20 cellular contexts compared by ENCODE assay signal in the genomic region with DNA sequence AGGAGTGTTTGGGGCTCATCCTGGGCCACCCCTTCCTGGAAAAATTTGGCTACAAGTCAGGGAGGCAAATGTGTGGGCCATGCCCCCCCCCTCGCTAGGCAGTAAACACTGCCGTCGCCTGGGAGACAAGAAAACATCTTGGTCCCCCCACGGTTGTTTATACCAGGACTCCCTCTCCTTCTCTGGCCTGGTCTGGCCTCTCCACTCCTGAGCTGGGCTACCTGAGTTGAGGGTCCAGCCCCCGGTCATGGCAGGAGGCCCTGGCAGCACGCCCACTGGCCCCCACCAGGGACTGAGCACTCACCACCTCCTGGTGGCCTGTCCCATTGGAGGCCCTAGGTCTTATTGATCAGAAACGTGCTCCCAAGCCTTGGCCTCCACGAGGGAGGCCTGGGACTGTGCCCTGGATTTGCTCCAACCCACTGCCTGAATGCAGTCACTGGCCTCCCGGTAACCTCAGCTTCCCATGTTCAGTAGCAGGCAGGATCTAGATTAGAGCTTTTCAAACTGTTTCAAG. TPM values are rescaled to one million over a fixed set of nuclear protein-coding genes. Genes with fewer than 3 reads are reported as not detected.
A peak's percentile ranks its signal among the peaks of the same experiment; 100 is the strongest.
DNase-seq lines count a peak whose midpoint lies in the region; ATAC-seq and TF ChIP-seq lines count a peak whose summit lies in the region.
"Had no signal": no experiment of that assay in that cellular context is flagged by ENCODE, and none has a peak within 500 bp of the region (broad histone marks: within the 10 kb centered on the region; RNA-seq: fewer than 3 reads in every experiment).

No MANE protein-coding gene starts in this region.

- no peaks in the 10 kb centered on the region for H3K9me3 Mint-ChIP-seq in activated CD4-positive, alpha-beta T cell treated with anti-CD3 and anti-CD28 coated beads, Interleukin-2, amount 10 ng/mL, durations not matched to agents 7 days and 5 days
- H3K9me3 Mint-ChIP-seq: activated naive CD8-positive, alpha-beta T cell treated with anti-CD3 and anti-CD28 coated beads for 36 hours; CD4-positive, CD25-positive, alpha-beta regulatory T cell; stimulated activated effector memory CD8-positive, alpha-beta T cell treated with anti-CD3 and anti-CD28 coated beads, Interleukin-12 subunit alpha, Interleukin-12 subunit beta, amount 100 ng/mL, for 72 hours had no signal

- no peaks in the 10 kb centered on the region for H3K79me2 ChIP-seq in fibroblast of lung (ENCODE audit: control insufficient read depth, insufficient read depth, low read length)

- peaks cover 44% of the 10 kb centered on the region for H3K4me1 Mint-ChIP-seq in activated CD4-positive, alpha-beta T cell treated with anti-CD3 and anti-CD28 coated beads, Interleukin-2, amount 10 ng/mL, durations not matched to agents 7 days and 5 days

- TF ChIP-seq POLR2A in spleen (IDR thresholded peaks at IDR 0.05): no peak

- H3K4me3 Mint-ChIP-seq in activated CD4-positive, alpha-beta T cell treated with anti-CD3 and anti-CD28 coated beads, Interleukin-2, amount 10 ng/mL, durations not matched to agents 7 days and 5 days: no peak overlapping the region
- H3K4me3 Mint-ChIP-seq: activated naive CD8-positive, alpha-beta T cell treated with anti-CD3 and anti-CD28 coated beads for 36 hours; stimulated activated effector memory CD8-positive, alpha-beta T cell treated with anti-CD3 and anti-CD28 coated beads, Interleukin-12 subunit alpha, Interleukin-12 subunit beta, amount 100 ng/mL, for 72 hours had no signal

- no peaks in the 10 kb centered on the region for H4K20me1 ChIP-seq in fibroblast of lung (ENCODE audit: control insufficient read depth, extremely low read depth, insufficient read depth, low read length)

- DNase-seq in activated CD4-positive, alpha-beta T cell treated with anti-CD3 and anti-CD28 coated beads, Interleukin-2, amount 10 ng/mL, durations not matched to agents 7 days and 5 days: no peak
- DNase-seq in activated CD4-positive, alpha-beta T cell treated with anti-CD3 and anti-CD28 coated beads, Interleukin-2, amount 50 U/mL, for 48 hours: no peak
- DNase-seq in fibroblast of lung (ENCODE audit: low read depth in 2 of 2) (peak; percentile 46 to 48), myocyte (ENCODE audit: low read depth) (peak; percentile 76), tibial artery (peak in 1 of 2 donors; percentile 77), UCSD-AML1 (lab: John Stamatoyannopoulos, UW; ENCODE audit: unreplicated experiment) (no peak), spleen (no peak)
- DNase-seq: 8988T; activated naive CD8-positive, alpha-beta T cell treated with anti-CD3 and anti-CD28 coated beads for 36 hours; CD4-positive, CD25-positive, alpha-beta regulatory T cell; EL; NCI-H1436; NCI-H446 treated with DMSO at 0.1 percent for 48 hours; SK-N-SH; stimulated activated CD4-positive, alpha-beta T cell treated with anti-CD3 and anti-CD28 coated beads, Interleukin-4, amount 100 ng/mL, for 4 hours had no signal

- no peaks in the 10 kb centered on the region for H3K36me3 ChIP-seq in fibroblast of lung (ENCODE audit: control insufficient read depth, insufficient read depth, low read length)
- no peaks in the 10 kb centered on the region for H3K36me3 ChIP-seq in tibial artery
- no peaks in the 10 kb centered on the region for H3K36me3 ChIP-seq in spleen

- no peak overlapping the region for H3K9ac ChIP-seq in fibroblast of lung (ENCODE audit: insufficient read depth, low read length)
- H3K9ac ChIP-seq: SK-N-SH had no signal

- no peaks in the 10 kb centered on the region for H3K36me3 Mint-ChIP-seq in activated CD4-positive, alpha-beta T cell treated with anti-CD3 and anti-CD28 coated beads, Interleukin-2, amount 10 ng/mL, durations not matched to agents 7 days and 5 days (ENCODE audit: low read depth)
- H3K36me3 Mint-ChIP-seq: activated naive CD8-positive, alpha-beta T cell treated with anti-CD3 and anti-CD28 coated beads for 36 hours; CD4-positive, CD25-positive, alpha-beta regulatory T cell; stimulated activated effector memory CD8-positive, alpha-beta T cell treated with anti-CD3 and anti-CD28 coated beads, Interleukin-12 subunit alpha, Interleukin-12 subunit beta, amount 100 ng/mL, for 72 hours had no signal

- no peak for ATAC-seq in esophagus mucosa
- ATAC-seq: activated CD4-positive, CD25-positive, alpha-beta regulatory T cell treated with anti-CD3 and anti-CD28 coated beads, Interleukin-2, amount 50 U/mL, for 24 hours; stimulated activated effector memory CD8-positive, alpha-beta T cell treated with anti-CD3 and anti-CD28 coated beads, Interleukin-12 subunit alpha, Interleukin-12 subunit beta, amount 100 ng/mL, for 72 hours had no signal

- H3K27ac ChIP-seq in fibroblast of lung (ENCODE audit: insufficient read depth, low read length) (no peak overlapping the region), tibial artery (peak overlapping the region; percentile 65 to 67), spleen (no peak overlapping the region)

- intact Hi-C loops in tibial artery (cut with DNase I; ENCODE audit: low total_unique reads): loop anchor here (10.0 kb wide), 1 partner anchor 865 kb away; no protein-coding TSS in a partner anchor
- intact Hi-C loops in spleen (cut with DNase I; ENCODE audit: low total_unique reads): no loop called here

- H3K27ac Mint-ChIP-seq in activated CD4-positive, alpha-beta T cell treated with anti-CD3 and anti-CD28 coated beads, Interleukin-2, amount 10 ng/mL, durations not matched to agents 7 days and 5 days: peak overlapping the region; percentile 64
- H3K27ac Mint-ChIP-seq: activated naive CD8-positive, alpha-beta T cell treated with anti-CD3 and anti-CD28 coated beads for 36 hours; stimulated activated effector memory CD8-positive, alpha-beta T cell treated with anti-CD3 and anti-CD28 coated beads, Interleukin-12 subunit alpha, Interleukin-12 subunit beta, amount 100 ng/mL, for 72 hours had no signal

- H3K27me3 Mint-ChIP-seq in activated CD4-positive, alpha-beta T cell treated with anti-CD3 and anti-CD28 coated beads, Interleukin-2, amount 10 ng/mL, durations not matched to agents 7 days and 5 days: no peaks in the 10 kb centered on the region
- H3K27me3 Mint-ChIP-seq: activated naive CD8-positive, alpha-beta T cell treated with anti-CD3 and anti-CD28 coated beads for 36 hours; CD4-positive, CD25-positive, alpha-beta regulatory T cell had no signal

- H3K4me2 ChIP-seq in fibroblast of lung (ENCODE audit: extremely low read depth, insufficient read depth, low read length): no peak overlapping the region
- H3K4me2 ChIP-seq: SK-N-SH had no signal

- POLR2A ChIA-PET in activated CD4-positive, alpha-beta T cell treated with anti-CD3 and anti-CD28 coated beads, Interleukin-2, amount 10 ng/mL, durations not matched to agents 7 days and 5 days (lab: Charles Lee): no interaction called here

- H3K4me3 ChIP-seq in fibroblast of lung (replicated peaks in 1 of 4; ENCODE audit: control extremely low read depth in 1 of 4, insufficient read depth in 1 of 4, low read depth in 3 of 4, low read length in 4 of 4): no peak overlapping the region
- H3K4me3 ChIP-seq in tibial artery: no peak overlapping the region
- H3K4me3 ChIP-seq in spleen: no peak overlapping the region

- H3K9me3 ChIP-seq in fibroblast of lung (ENCODE audit: control insufficient read depth, insufficient read depth, low read depth, low read length) (no peaks in the 10 kb centered on the region), tibial artery (no peaks in the 10 kb centered on the region), spleen (no peaks in the 10 kb centered on the region)
- H3K9me3 ChIP-seq: SK-N-SH had no signal

- CTCF ChIA-PET in activated CD4-positive, alpha-beta T cell treated with anti-CD3 and anti-CD28 coated beads, Interleukin-2, amount 10 ng/mL, durations not matched to agents 7 days and 5 days (lab: Charles Lee): no interaction called here

- 64 to 69% (median 67%) methylated on average over 8 to 9 of the region's 9 CpGs for WGBS in spleen, 5 donors

- peaks cover 4% of the 10 kb centered on the region for H3K4me1 ChIP-seq in fibroblast of lung (ENCODE audit: control insufficient read depth, extremely low read depth, insufficient read depth, low read length)
- peaks cover 9 to 90% (median 73%) of the 10 kb centered on the region in 4 donors for H3K4me1 ChIP-seq in tibial artery
- peaks cover 8 to 65% (median 24%) of the 10 kb centered on the region in 6 donors for H3K4me1 ChIP-seq in spleen

- TF ChIP-seq CTCF in fibroblast of lung (conservative IDR thresholded peaks at IDR 0.05 in 1 of 2, IDR thresholded peaks at IDR 0.05 in 1 of 2; ENCODE audit: low read depth in 1 of 2, low read length in 2 of 2): no peak
- TF ChIP-seq CTCF in tibial artery (IDR thresholded peaks at IDR 0.05): no peak
- TF ChIP-seq CTCF in spleen (IDR thresholded peaks at IDR 0.05 in 8 of 11, conservative IDR thresholded peaks at IDR 0.05 in 3 of 11): no peak

- H2AFZ ChIP-seq in fibroblast of lung (ENCODE audit: low read length): no peak overlapping the region

- H3K27me3 ChIP-seq in fibroblast of lung (ENCODE audit: control insufficient read depth, insufficient read depth, low read length) (peaks cover 7% of the 10 kb centered on the region), tibial artery (no peaks in the 10 kb centered on the region), spleen (replicated peaks in 1 of 7) (no peaks in the 10 kb centered on the region)

RNA-seq across cellular contexts. Expression of a gene that starts 15.8 kb away (rescaled TPM):
- under 1 TPM; 0.23 to 0.52 TPM for total RNA-seq in activated CD4-positive, alpha-beta T cell treated with anti-CD3 and anti-CD28 coated beads, Interleukin-2, amount 10 ng/mL, durations not matched to agents 7 days and 5 days
- under 0.01 TPM in 2 replicates for total RNA-seq in fibroblast of lung
- 0.02 and 0.03 TPM in 2 replicates for polyA plus RNA-seq in fibroblast of lung
- polyA plus RNA-seq in fibroblast of lung (2012): 0.05 and 0.08 TPM in 2 replicates
- polyA minus RNA-seq in fibroblast of lung (ENCODE audit: low replicate concordance): 0.35 TPM in 1 of 2 replicates, not detected in the other
- total RNA-seq in myocyte: 79.4 and 152 TPM in 2 replicates
- polyA plus RNA-seq in myocyte (2012): 21.5 TPM
- total RNA-seq in esophagus mucosa: 0.24 TPM
- total RNA-seq in spleen: under 1 TPM; 0.14 to 0.54 (median 0.26) TPM
- under 1 TPM; 0.09 to 0.28 (median 0.19) TPM for polyA plus RNA-seq in spleen
- total RNA-seq: dermis microvascular lymphatic vessel endothelial cell, pulmonary artery endothelial cell had no signal

Comparison
In these comparisons a context has a peak if more than half of its experiments do, and no peak if none do; other contexts are left out.
1. DNase-seq: peak in fibroblast of lung (2 of 2) and myocyte (single experiment); none in activated CD4-positive, alpha-beta T cell treated with anti-CD3 and anti-CD28 coated beads, Interleukin-2, amount 10 ng/mL, durations not matched to agents 7 days and 5 days (single experiment), activated CD4-positive, alpha-beta T cell treated with anti-CD3 and anti-CD28 coated beads, Interleukin-2, amount 50 U/mL, for 48 hours (0 of 2), UCSD-AML1 (single experiment) and spleen (single experiment).
2. H3K27ac ChIP-seq: peak in tibial artery (2 of 2); none in fibroblast of lung (single experiment) and spleen (0 of 8).
3. RNA of a gene that starts 15.8 kb away (total RNA-seq): 79.4 to 152 TPM in myocyte; 0.23 to 0.52 TPM in activated CD4-positive, alpha-beta T cell treated with anti-CD3 and anti-CD28 coated beads, Interleukin-2, amount 10 ng/mL, durations not matched to agents 7 days and 5 days, 0.14 to 0.54 TPM in spleen, 0.24 TPM in esophagus mucosa (single experiment) and under 0.01 TPM in fibroblast of lung; every median in the first group is over 10 times any median in the second.